ENCODE assay signal across 8 cellular contexts in the genomic region with DNA sequence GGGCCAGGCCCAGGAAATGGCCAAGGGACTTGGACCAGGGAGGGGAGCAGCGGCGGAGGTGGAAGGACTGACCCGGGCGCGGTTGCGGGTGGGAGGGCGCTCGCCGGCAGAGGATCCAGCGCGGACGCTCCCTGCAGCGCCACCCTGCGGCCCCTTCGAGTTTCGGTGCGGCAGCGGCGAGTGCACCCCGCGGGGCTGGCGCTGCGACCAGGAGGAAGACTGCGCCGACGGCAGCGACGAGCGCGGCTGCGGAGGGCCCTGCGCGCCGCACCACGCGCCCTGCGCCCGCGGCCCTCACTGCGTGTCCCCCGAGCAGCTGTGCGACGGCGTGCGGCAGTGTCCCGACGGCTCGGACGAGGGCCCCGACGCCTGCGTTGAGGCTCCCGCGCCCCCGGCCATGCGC. TPM values are rescaled to one million over a fixed set of nuclear protein-coding genes. Genes with fewer than 3 reads are reported as not detected.
DNase-seq lines count a peak whose midpoint lies in the region; ATAC-seq and TF ChIP-seq lines count a peak whose summit lies in the region.

No MANE protein-coding gene starts in this region.

- H3K36me3 ChIP-seq in adrenal gland (replicated peaks in 1 of 2), result no peaks in the 10 kb centered on the region
- no peaks in the 10 kb centered on the region for H3K36me3 ChIP-seq in testis (ENCODE audit: low read depth, missing control alignments)

- intact Hi-C loops in adrenal gland (cut with DNase I), result no loop called here
- intact Hi-C loops in testis (cut with DNase I; ENCODE audit: low total_unique reads), result no loop called here

- TF ChIP-seq POLR2A in adrenal gland (IDR thresholded peaks at IDR 0.05) (no peak), testis (IDR thresholded peaks at IDR 0.05) (no peak)

- H3K4me3 ChIP-seq in adrenal gland (no peak overlapping the region), testis (peak overlapping the region; percentile 26)

- ATAC-seq in GM19463 (IDR thresholded peaks at IDR 0.05; ENCODE audit: unreplicated experiment) (no peak), HG02840 (IDR thresholded peaks at IDR 0.05; ENCODE audit: low FRiP score, unreplicated experiment) (no peak)

- TF ChIP-seq CTCF in adrenal gland (IDR thresholded peaks at IDR 0.05) (peak in 4 of 6 experiments; percentile 21 to 60 (median 52)), testis (IDR thresholded peaks at IDR 0.05) (peak in 2 of 3 experiments; percentile 33 to 50)

- DNase-seq in stimulated activated naive CD4-positive, alpha-beta T cell (lab: John Stamatoyannopoulos, UW), result peak in 5 of 6 experiments; percentile 6 to 27 (median 20)
- DNase-seq in stimulated activated naive CD4-positive, alpha-beta T cell treated with Interleukin-2 at 50 U/mL for 16 hours (lab: John Stamatoyannopoulos, UW), result no peak
- peak in 5 of 7 donors; percentile 31 to 60 (median 53) for DNase-seq in adrenal gland
- DNase-seq in iPS-NIHi7 (ENCODE audit: extremely low spot score), result peak; percentile 81
- DNase-seq in testis, result peak; percentile 62
- DNase-seq in NCI-H2196 (lab: John Stamatoyannopoulos, UW; ENCODE audit: unreplicated experiment), result no peak

- 5 to 10% (median 7%) methylated on average over 2 to 56 of the region's 56 CpGs for WGBS in adrenal gland, 4 donors
- WGBS in testis, 2 donors, result 33 to 39% methylated on average over 5 to 38 of the region's 56 CpGs

- H3K27me3 ChIP-seq in adrenal gland (peaks cover 29% of the 10 kb centered on the region), testis (no peaks in the 10 kb centered on the region)

- H3K9me3 ChIP-seq in adrenal gland (replicated peaks in 1 of 3), result no peaks in the 10 kb centered on the region
- no peaks in the 10 kb centered on the region for H3K9me3 ChIP-seq in testis

- no peak overlapping the region for H3K27ac ChIP-seq in adrenal gland
- H3K27ac ChIP-seq in testis, result no peak overlapping the region

- H3K4me1 ChIP-seq in adrenal gland (replicated peaks in 1 of 2) (peaks cover 0 to 5% of the 10 kb centered on the region in 2 donors), testis (no peaks in the 10 kb centered on the region)

RNA-seq across cellular contexts. Expression of gene ZNF467, which starts 16.8 kb away (rescaled TPM):
- total RNA-seq in adrenal gland, result 10 to 100 TPM in 7 of 8 donors, 1 to 10 TPM in 1; 8.6 to 25.0 (median 18.6) TPM
- 10 to 100 TPM in 2 of 3 donors, 1 to 10 TPM in 1; 1.6 to 44.2 (median 24.5) TPM for polyA plus RNA-seq in adrenal gland
- total RNA-seq in testis, result 1 to 10 TPM; 2.4 to 3.3 TPM
- 2.9 TPM for polyA plus RNA-seq in testis (ENCODE audit: insufficient read depth, low read depth, low replicate concordance)

RNA-seq across cellular contexts. Expression of gene ZNF862, which starts 48.0 kb away (rescaled TPM):
- total RNA-seq in adrenal gland, result 10 to 100 TPM in 5 of 8 donors, 1 to 10 TPM in 3; 7.3 to 32.9 (median 14.1) TPM
- 10 to 100 TPM in 2 of 3 donors, 1 to 10 TPM in 1; 8.0 to 17.5 (median 13.5) TPM for polyA plus RNA-seq in adrenal gland
- 10 to 100 TPM; 21.6 to 24.5 TPM for total RNA-seq in testis
- 12.8 TPM for polyA plus RNA-seq in testis (ENCODE audit: insufficient read depth, low read depth, low replicate concordance)

Comparison
In these comparisons a context has a peak if more than half of its experiments do, and no peak if none do; other contexts are left out.
1. DNase-seq: peak in stimulated activated naive CD4-positive, alpha-beta T cell (5 of 6), adrenal gland (5 of 7), iPS-NIHi7 (single experiment) and testis (single experiment); none in stimulated activated naive CD4-positive, alpha-beta T cell treated with Interleukin-2 at 50 U/mL for 16 hours (single experiment) and NCI-H2196 (single experiment).
2. H3K4me3 ChIP-seq: peak in testis (2 of 2); none in adrenal gland (0 of 4).